ENCODE assay signal across 8 cellular contexts in the genomic region with DNA sequence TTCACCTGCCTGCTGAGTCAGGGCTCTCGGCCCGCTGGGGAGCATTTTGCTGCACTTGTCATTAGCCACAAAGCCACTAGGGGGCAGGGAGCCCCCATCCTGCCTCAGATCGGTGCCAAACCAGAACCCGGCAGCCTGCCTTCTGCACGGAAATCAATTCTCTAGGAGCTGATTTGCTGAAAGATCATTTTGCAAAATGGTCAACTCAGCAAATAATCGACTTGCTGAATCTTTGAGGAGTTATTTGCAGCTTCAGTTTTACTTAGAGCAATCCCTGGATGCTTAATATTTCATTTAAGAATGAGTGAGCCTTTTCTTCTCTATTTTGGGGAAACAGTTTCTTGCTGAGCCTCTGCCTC. TPM values are rescaled to one million over a fixed set of nuclear protein-coding genes. Genes with fewer than 3 reads are reported as not detected.
DNase-seq lines count a peak whose midpoint lies in the region; ATAC-seq and TF ChIP-seq lines count a peak whose summit lies in the region.

No MANE protein-coding gene starts in this region.

- H3K9me3 ChIP-seq in SU-DHL-6 (ENCODE audit: insufficient read depth, low read length), result no peaks in the 10 kb centered on the region
- no peaks in the 10 kb centered on the region for H3K9me3 ChIP-seq in left ventricle myocardium inferior (replicated peaks)

- intact Hi-C loops in left ventricle myocardium inferior (cut with micrococcal nuclease), result loop anchor here (2.0 kb wide), 1 partner anchor 308 kb away; no protein-coding TSS in a partner anchor
- intact Hi-C loops in sciatic nerve (cut with DNase I), result loop anchor here (5.0 kb wide), 1 partner anchor 304 kb away; no protein-coding TSS in a partner anchor

- no peaks in the 10 kb centered on the region for H3K9me2 ChIP-seq in SU-DHL-6 (replicated peaks; ENCODE audit: insufficient read depth, low read length)

- TF ChIP-seq CTCF in NB4 (IDR thresholded peaks at IDR 0.05; ENCODE audit: low read depth, low read length) (peak; percentile 95), SU-DHL-6 (IDR thresholded peaks at IDR 0.05; ENCODE audit: insufficient read depth, low read length, poor library complexity, severe bottlenecking) (peak; percentile 84), left ventricle myocardium inferior (IDR thresholded peaks at IDR 0.05; ENCODE audit: borderline replicate concordance) (peak; percentile 95)

- H3K4me1 ChIP-seq in left ventricle myocardium inferior, result peaks cover 55% of the 10 kb centered on the region

- H2AFZ ChIP-seq in SU-DHL-6 (ENCODE audit: low read depth, low read length, severe bottlenecking), result no peak overlapping the region

- H4K20me1 ChIP-seq in SU-DHL-6 (ENCODE audit: low read depth, low read length), result no peaks in the 10 kb centered on the region

- TF ChIP-seq POLR2A in NB4 (IDR thresholded peaks at IDR 0.05; ENCODE audit: extremely low read depth, insufficient read length), result no peak

- ATAC-seq in sciatic nerve (peak; percentile 60), HG03108 (IDR thresholded peaks at IDR 0.05; ENCODE audit: unreplicated experiment) (no peak)

- no peaks in the 10 kb centered on the region for H3K79me2 ChIP-seq in SU-DHL-6 (ENCODE audit: insufficient read depth, low read length)

- no peak overlapping the region for H3K4me2 ChIP-seq in SU-DHL-6 (ENCODE audit: low read depth, low read length, poor library complexity, severe bottlenecking)

- no peak overlapping the region for H3K4me3 ChIP-seq in NB4 (ENCODE audit: low read depth, low read length)
- H3K4me3 ChIP-seq in SU-DHL-6 (ENCODE audit: insufficient read depth, low read length, poor library complexity, severe bottlenecking), result no peak overlapping the region
- H3K4me3 ChIP-seq in left ventricle myocardium inferior, result peak overlapping the region; percentile 70

- H3K27me3 ChIP-seq in SU-DHL-6 (ENCODE audit: low read length) (peaks cover 4% of the 10 kb centered on the region; the same call in 1 of the 2 replicates), left ventricle myocardium inferior (ENCODE audit: low read depth) (no peaks in the 10 kb centered on the region)

- H3K36me3 ChIP-seq in SU-DHL-6 (ENCODE audit: low read length) (no peaks in the 10 kb centered on the region), left ventricle myocardium inferior (no peaks in the 10 kb centered on the region)

- H3K27ac ChIP-seq in SU-DHL-6 (ENCODE audit: low read depth, low read length), result no peak overlapping the region
- peak overlapping the region; percentile 92 for H3K27ac ChIP-seq in left ventricle myocardium inferior (replicated peaks)

- no peak overlapping the region for H3K9ac ChIP-seq in SU-DHL-6 (ENCODE audit: low read length)

- DNase-seq in EH (ENCODE audit: low read depth), result peak; percentile 54
- DNase-seq in H4 (ENCODE audit: low spot score), result peak; percentile 66
- DNase-seq in NB4 (ENCODE audit: low read depth), result peak; percentile 84
- peak; percentile 72 for DNase-seq in activated naive CD8-positive, alpha-beta T cell treated with anti-CD3 and anti-CD28 coated beads, Interleukin-2, amount 50 U/mL, for 16 hours (ENCODE audit: low read depth, low spot score)
- DNase-seq in left ventricle myocardium inferior, result peak; percentile 80
- peak; percentile 82 for DNase-seq in sciatic nerve (ENCODE audit: low spot score)

- H3F3A ChIP-seq in SU-DHL-6 (ENCODE audit: insufficient read depth), result no peaks in the 10 kb centered on the region

RNA-seq across cellular contexts. Expression of gene GIMAP8, which starts 1.7 kb away (rescaled TPM):
- total RNA-seq in H4 (2014; rRNA removed; shearing (Covaris generic)), result not detected in 2 replicates
- total RNA-seq in left ventricle myocardium inferior, result 11.0 TPM
- 22.4 TPM for total RNA-seq in sciatic nerve

Comparison
In these comparisons a context has a peak if more than half of its experiments do, and no peak if none do; other contexts are left out.
1. RNA of gene GIMAP8, which starts 1.7 kb away (total RNA-seq): 22.4 TPM in sciatic nerve (single experiment) and 11.0 TPM in left ventricle myocardium inferior (single experiment); not detected in H4; every median in the first group is over 10 times any median in the second.
2. Peak in every context shown above with its lines, with median percentiles within 50 percentile points of each other: DNase-seq and CTCF ChIP-seq.